Comparison of ENCODE assay signal across 2 cellular contexts in genomic region chr13:114318624-114319023, GRCh38.
A peak's percentile ranks its signal among the peaks of the same experiment; 100 is the strongest.
TF ChIP-seq lines count a peak whose summit lies in the region.

No MANE protein-coding gene starts in this region.

TF ChIP-seq in IMR-90, 13 proteins besides CTCF, POLR2A, EP300 and RAD21:
- TF ChIP-seq MAZ (IDR thresholded peaks at IDR 0.05; ENCODE audit: borderline replicate concordance, low read depth, low read length) (no peak), BHLHE40 (IDR thresholded peaks at IDR 0.05; ENCODE audit: low read depth, low read length) (no peak), USF2 (IDR thresholded peaks at IDR 0.05; ENCODE audit: low read depth, low read length) (no peak), MXI1 (IDR thresholded peaks at IDR 0.05; ENCODE audit: borderline replicate concordance, low read depth, low read length) (no peak), RFX5 (IDR thresholded peaks at IDR 0.05; ENCODE audit: low read depth, low read length) (no peak), ELK1 (IDR thresholded peaks at IDR 0.05; ENCODE audit: borderline replicate concordance, low read depth, low read length) (no peak), SMC3 (IDR thresholded peaks at IDR 0.05; ENCODE audit: low read depth, low read length) (no peak), MAFK (IDR thresholded peaks at IDR 0.05; ENCODE audit: low read depth, low read length) (no peak), NFE2L2 (IDR thresholded peaks at IDR 0.05; ENCODE audit: low read depth, low read length) (no peak), CHD1 (IDR thresholded peaks at IDR 0.05; ENCODE audit: low read depth, low read length) (no peak), CEBPB (IDR thresholded peaks at IDR 0.05; ENCODE audit: low read depth, low read length) (no peak), FOS (IDR thresholded peaks at IDR 0.05; ENCODE audit: low read depth, low read length) (no peak), RCOR1 (IDR thresholded peaks at IDR 0.05; ENCODE audit: insufficient replicate concordance, low read length) (no peak)

TF ChIP-seq in K562, 482 proteins besides CTCF, POLR2A, EP300 and RAD21:
- TF ChIP-seq ZNF384 (IDR thresholded peaks at IDR 0.05; ENCODE audit: low read depth, low read length), result peak; percentile 80
- TF ChIP-seq FOXO4 (CRISPR knock-in tag; IDR thresholded peaks at IDR 0.05), result no peak
- no peak for TF ChIP-seq JUND (IDR thresholded peaks at IDR 0.05; ENCODE audit: borderline replicate concordance, low read depth, low read length)
- TF ChIP-seq JUND (tag; IDR thresholded peaks at IDR 0.05; ENCODE audit: borderline replicate concordance, low read depth, low read length), result no peak
- TF ChIP-seq, protein P1, sequence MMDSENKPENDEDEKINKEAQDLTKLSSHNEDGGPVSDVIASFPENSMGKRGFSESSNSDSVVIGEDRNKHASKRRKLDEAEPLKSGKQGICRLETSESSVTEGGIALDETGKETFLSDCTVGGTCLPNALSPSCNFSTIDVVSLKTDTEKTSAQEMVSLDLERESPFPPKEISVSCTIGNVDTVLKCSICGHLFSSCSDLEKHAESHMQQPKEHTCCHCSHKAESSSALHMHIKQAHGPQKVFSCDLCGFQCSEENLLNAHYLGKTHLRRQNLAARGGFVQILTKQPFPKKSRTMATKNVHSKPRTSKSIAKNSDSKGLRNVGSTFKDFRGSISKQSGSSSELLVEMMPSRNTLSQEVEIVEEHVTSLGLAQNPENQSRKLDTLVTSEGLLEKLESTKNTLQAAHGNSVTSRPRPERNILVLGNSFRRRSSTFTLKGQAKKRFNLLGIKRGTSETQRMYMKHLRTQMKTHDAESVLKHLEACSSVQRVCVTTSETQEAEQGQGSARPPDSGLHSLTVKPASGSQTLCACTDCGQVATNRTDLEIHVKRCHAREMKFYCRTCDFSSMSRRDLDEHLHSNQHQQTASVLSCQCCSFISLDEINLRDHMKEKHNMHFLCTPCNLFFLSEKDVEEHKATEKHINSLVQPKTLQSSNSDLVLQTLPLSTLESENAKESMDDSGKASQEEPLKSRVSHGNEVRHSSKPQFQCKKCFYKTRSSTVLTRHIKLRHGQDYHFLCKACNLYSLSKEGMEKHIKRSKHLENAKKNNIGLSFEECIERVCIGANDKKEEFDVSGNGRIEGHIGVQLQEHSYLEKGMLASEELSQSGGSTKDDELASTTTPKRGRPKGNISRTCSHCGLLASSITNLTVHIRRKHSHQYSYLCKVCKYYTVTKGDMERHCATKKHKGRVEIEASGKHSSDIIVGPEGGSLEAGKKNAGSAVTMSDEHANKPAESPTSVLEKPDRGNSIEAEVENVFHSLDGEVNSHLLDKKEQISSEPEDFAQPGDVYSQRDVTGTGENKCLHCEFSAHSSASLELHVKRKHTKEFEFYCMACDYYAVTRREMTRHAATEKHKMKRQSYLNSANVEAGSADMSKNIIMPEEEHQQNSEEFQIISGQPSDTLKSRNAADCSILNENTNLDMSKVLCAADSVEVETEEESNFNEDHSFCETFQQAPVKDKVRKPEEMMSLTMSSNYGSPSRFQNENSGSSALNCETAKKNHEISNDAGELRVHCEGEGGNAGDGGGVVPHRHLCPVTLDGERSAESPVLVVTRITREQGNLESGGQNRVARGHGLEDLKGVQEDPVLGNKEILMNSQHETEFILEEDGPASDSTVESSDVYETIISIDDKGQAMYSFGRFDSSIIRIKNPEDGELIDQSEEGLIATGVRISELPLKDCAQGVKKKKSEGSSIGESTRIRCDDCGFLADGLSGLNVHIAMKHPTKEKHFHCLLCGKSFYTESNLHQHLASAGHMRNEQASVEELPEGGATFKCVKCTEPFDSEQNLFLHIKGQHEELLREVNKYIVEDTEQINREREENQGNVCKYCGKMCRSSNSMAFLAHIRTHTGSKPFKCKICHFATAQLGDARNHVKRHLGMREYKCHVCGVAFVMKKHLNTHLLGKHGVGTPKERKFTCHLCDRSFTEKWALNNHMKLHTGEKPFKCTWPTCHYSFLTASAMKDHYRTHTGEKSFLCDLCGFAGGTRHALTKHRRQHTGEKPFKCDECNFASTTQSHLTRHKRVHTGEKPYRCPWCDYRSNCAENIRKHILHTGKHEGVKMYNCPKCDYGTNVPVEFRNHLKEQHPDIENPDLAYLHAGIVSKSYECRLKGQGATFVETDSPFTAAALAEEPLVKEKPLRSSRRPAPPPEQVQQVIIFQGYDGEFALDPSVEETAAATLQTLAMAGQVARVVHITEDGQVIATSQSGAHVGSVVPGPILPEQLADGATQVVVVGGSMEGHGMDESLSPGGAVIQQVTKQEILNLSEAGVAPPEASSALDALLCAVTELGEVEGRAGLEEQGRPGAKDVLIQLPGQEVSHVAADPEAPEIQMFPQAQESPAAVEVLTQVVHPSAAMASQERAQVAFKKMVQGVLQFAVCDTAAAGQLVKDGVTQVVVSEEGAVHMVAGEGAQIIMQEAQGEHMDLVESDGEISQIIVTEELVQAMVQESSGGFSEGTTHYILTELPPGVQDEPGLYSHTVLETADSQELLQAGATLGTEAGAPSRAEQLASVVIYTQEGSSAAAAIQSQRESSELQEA (IDR thresholded peaks at IDR 0.05; ENCODE audit: low read depth), result no peak
- no peak for TF ChIP-seq SMAD4 (CRISPR knock-in tag; conservative IDR thresholded peaks at IDR 0.05)
- TF ChIP-seq, protein P2, sequence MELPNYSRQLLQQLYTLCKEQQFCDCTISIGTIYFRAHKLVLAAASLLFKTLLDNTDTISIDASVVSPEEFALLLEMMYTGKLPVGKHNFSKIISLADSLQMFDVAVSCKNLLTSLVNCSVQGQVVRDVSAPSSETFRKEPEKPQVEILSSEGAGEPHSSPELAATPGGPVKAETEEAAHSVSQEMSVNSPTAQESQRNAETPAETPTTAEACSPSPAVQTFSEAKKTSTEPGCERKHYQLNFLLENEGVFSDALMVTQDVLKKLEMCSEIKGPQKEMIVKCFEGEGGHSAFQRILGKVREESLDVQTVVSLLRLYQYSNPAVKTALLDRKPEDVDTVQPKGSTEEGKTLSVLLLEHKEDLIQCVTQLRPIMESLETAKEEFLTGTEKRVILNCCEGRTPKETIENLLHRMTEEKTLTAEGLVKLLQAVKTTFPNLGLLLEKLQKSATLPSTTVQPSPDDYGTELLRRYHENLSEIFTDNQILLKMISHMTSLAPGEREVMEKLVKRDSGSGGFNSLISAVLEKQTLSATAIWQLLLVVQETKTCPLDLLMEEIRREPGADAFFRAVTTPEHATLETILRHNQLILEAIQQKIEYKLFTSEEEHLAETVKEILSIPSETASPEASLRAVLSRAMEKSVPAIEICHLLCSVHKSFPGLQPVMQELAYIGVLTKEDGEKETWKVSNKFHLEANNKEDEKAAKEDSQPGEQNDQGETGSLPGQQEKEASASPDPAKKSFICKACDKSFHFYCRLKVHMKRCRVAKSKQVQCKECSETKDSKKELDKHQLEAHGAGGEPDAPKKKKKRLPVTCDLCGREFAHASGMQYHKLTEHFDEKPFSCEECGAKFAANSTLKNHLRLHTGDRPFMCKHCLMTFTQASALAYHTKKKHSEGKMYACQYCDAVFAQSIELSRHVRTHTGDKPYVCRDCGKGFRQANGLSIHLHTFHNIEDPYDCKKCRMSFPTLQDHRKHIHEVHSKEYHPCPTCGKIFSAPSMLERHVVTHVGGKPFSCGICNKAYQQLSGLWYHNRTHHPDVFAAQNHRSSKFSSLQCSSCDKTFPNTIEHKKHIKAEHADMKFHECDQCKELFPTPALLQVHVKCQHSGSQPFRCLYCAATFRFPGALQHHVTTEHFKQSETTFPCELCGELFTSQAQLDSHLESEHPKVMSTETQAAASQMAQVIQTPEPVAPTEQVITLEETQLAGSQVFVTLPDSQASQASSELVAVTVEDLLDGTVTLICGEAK (IDR thresholded peaks at IDR 0.05), result peak; percentile 51; the same call in 1 of the 2 replicates
- TF ChIP-seq, protein P2 (CRISPR knock-in tag; IDR thresholded peaks at IDR 0.05), result no peak
- no peak for TF ChIP-seq ZNF280B (CRISPR knock-in tag; IDR thresholded peaks at IDR 0.05)
TF ChIP-seq in K562: peak in this region for 2.
